In the genomic region with DNA sequence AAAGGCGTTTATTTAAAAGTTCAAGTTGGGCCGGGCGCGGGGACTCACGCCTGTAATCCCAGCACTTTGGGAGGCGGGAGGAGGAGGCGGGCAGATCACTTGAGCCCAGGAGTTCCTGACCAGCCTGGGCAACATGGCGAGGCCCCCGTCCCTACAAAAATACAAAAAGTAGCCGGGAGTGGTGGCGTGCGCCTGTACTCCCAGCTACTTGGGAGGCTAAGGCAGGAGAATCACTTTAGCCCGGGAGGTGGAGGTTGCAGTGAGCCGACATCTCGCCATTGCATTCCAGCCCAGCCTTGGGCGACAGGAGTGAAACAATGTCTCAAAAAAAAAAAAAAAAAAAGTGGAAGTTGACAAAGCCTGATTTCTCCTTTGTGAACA, we compare ENCODE assay signal across 8 cellular contexts. TPM values are rescaled to one million over a fixed set of nuclear protein-coding genes. Genes with fewer than 3 reads are reported as not detected.
DNase-seq lines count a peak whose midpoint lies in the region; ATAC-seq and TF ChIP-seq lines count a peak whose summit lies in the region.

No MANE protein-coding gene starts in this region.

- H3K27ac Mint-ChIP-seq in endothelial cell (ENCODE audit: unreplicated experiment): no peak overlapping the region

- no peak for DNase-seq in endothelial cell (ENCODE audit: low spot score)
- DNase-seq in SK-N-DZ (ENCODE audit: low spot score): no peak
- no peak for DNase-seq in NCI-H2171 treated with DMSO at 0.1 percent for 48 hours (lab: John Stamatoyannopoulos, UW)
- no peak for DNase-seq in foreskin melanocyte

- TF ChIP-seq CTCF in OCI-LY1 (IDR thresholded peaks at IDR 0.05; ENCODE audit: low read length) (no peak), endothelial cell (IDR thresholded peaks at IDR 0.05; ENCODE audit: unreplicated experiment) (no peak)

- H3K27me3 ChIP-seq in OCI-LY1 (ENCODE audit: insufficient read depth, low read length) (no peaks in the 10 kb centered on the region), neuron (ENCODE audit: insufficient read depth, low read length) (no peaks in the 10 kb centered on the region)

- H3K9me2 ChIP-seq in OCI-LY1 (ENCODE audit: low read depth, low read length): no peaks in the 10 kb centered on the region

- H3K9ac ChIP-seq in OCI-LY1 (ENCODE audit: low read length): peak overlapping the region; percentile 86

- H3K4me1 Mint-ChIP-seq in endothelial cell (ENCODE audit: unreplicated experiment): peaks cover 13% of the 10 kb centered on the region

- peak overlapping the region; percentile 87 for H3K4me3 ChIP-seq in OCI-LY1 (ENCODE audit: low read depth, low read length, poor library complexity, severe bottlenecking)
- H3K4me3 ChIP-seq in neuron (ENCODE audit: low read length): peak overlapping the region; percentile 42

- peaks cover 21% of the 10 kb centered on the region for H3K79me2 ChIP-seq in OCI-LY1 (ENCODE audit: insufficient read depth, low read length)

- H2AFZ ChIP-seq in OCI-LY1 (ENCODE audit: low read length) (no peak overlapping the region), neuron (ENCODE audit: low read depth, low read length) (peak overlapping the region; percentile 49)

- peak overlapping the region; percentile 55 for H3K27ac ChIP-seq in OCI-LY1 (ENCODE audit: low read depth, low read length, poor library complexity, severe bottlenecking)

- peaks cover 3% of the 10 kb centered on the region for H3K27me3 Mint-ChIP-seq in endothelial cell (ENCODE audit: unreplicated experiment)

- H3K9me3 Mint-ChIP-seq in endothelial cell (ENCODE audit: unreplicated experiment): no peaks in the 10 kb centered on the region

- H3K4me3 Mint-ChIP-seq in endothelial cell (ENCODE audit: unreplicated experiment): peak overlapping the region; percentile 88

- peaks cover 23% of the 10 kb centered on the region for H3K4me1 ChIP-seq in OCI-LY1 (ENCODE audit: insufficient read depth, low read length, severe bottlenecking)
- no peaks in the 10 kb centered on the region for H3K4me1 ChIP-seq in neuron (ENCODE audit: insufficient read depth, low read length)

- H3K36me3 ChIP-seq in OCI-LY1 (ENCODE audit: insufficient read depth, low read length) (peaks cover 27% of the 10 kb centered on the region), neuron (ENCODE audit: insufficient read depth, low read length) (peaks cover 2% of the 10 kb centered on the region)

- H3K36me3 Mint-ChIP-seq in endothelial cell (ENCODE audit: low read depth, unreplicated experiment): peaks cover 5% of the 10 kb centered on the region

- H3K4me2 ChIP-seq in OCI-LY1 (ENCODE audit: low read length): peak overlapping the region; percentile 93

- no peaks in the 10 kb centered on the region for H4K20me1 ChIP-seq in OCI-LY1 (ENCODE audit: insufficient read depth, low read length)

- ATAC-seq in GM21381 (IDR thresholded peaks at IDR 0.05; ENCODE audit: unreplicated experiment) (peak; percentile 7), GM19324 (IDR thresholded peaks at IDR 0.05; ENCODE audit: low FRiP score, unreplicated experiment) (no peak)

- H3F3A ChIP-seq in OCI-LY1 (ENCODE audit: insufficient read depth, low read length): 0 out of 2 replicates have a peak, but pooled peaks cover 5% of the 10 kb centered on the region

- H3K9me3 ChIP-seq in OCI-LY1 (ENCODE audit: low read length): no peaks in the 10 kb centered on the region
- no peaks in the 10 kb centered on the region for H3K9me3 ChIP-seq in neuron (ENCODE audit: low read length)

RNA-seq across cellular contexts. Expression of a gene that starts 0.8 kb away (rescaled TPM):
- 34.9 TPM for total RNA-seq in endothelial cell (ENCODE audit: unreplicated experiment)
- 78.4 and 80.5 TPM in 2 replicates for polyA plus RNA-seq in SK-N-DZ (2014; cell fraction: cytosol; rRNA removed)
- polyA plus RNA-seq in SK-N-DZ (2014; cell fraction: nucleus; rRNA removed): 49.0 and 59.4 TPM in 2 replicates

RNA-seq across cellular contexts. Expression of a gene that starts 12.6 kb away (rescaled TPM):
- total RNA-seq in endothelial cell (ENCODE audit: unreplicated experiment): 12.1 TPM
- polyA plus RNA-seq in SK-N-DZ (2014; cell fraction: cytosol; rRNA removed): 31.2 and 39.1 TPM in 2 replicates
- 17.2 and 24.2 TPM in 2 replicates for polyA plus RNA-seq in SK-N-DZ (2014; cell fraction: nucleus; rRNA removed)

RNA-seq across cellular contexts. Expression of a gene that starts 12.7 kb away (rescaled TPM):
- 199 TPM for total RNA-seq in endothelial cell (ENCODE audit: unreplicated experiment)
- polyA plus RNA-seq in SK-N-DZ (2014; cell fraction: cytosol; rRNA removed): 129 and 149 TPM in 2 replicates
- 156 and 172 TPM in 2 replicates for polyA plus RNA-seq in SK-N-DZ (2014; cell fraction: nucleus; rRNA removed)

RNA-seq across cellular contexts. Expression of a gene that starts 13.2 kb away (rescaled TPM):
- 162 TPM for total RNA-seq in endothelial cell (ENCODE audit: unreplicated experiment)
- polyA plus RNA-seq in SK-N-DZ (2014; cell fraction: cytosol; rRNA removed): 78.8 and 96.8 TPM in 2 replicates
- polyA plus RNA-seq in SK-N-DZ (2014; cell fraction: nucleus; rRNA removed): 92.1 and 139 TPM in 2 replicates

RNA-seq across cellular contexts. Expression of a gene that starts 20.3 kb away (rescaled TPM):
- 0.31 TPM for total RNA-seq in endothelial cell (ENCODE audit: unreplicated experiment)
- not detected in 2 replicates for polyA plus RNA-seq in SK-N-DZ (2014; cell fraction: cytosol; rRNA removed)
- 0.44 and 0.66 TPM in 2 replicates for polyA plus RNA-seq in SK-N-DZ (2014; cell fraction: nucleus; rRNA removed)
